In the genomic region with DNA sequence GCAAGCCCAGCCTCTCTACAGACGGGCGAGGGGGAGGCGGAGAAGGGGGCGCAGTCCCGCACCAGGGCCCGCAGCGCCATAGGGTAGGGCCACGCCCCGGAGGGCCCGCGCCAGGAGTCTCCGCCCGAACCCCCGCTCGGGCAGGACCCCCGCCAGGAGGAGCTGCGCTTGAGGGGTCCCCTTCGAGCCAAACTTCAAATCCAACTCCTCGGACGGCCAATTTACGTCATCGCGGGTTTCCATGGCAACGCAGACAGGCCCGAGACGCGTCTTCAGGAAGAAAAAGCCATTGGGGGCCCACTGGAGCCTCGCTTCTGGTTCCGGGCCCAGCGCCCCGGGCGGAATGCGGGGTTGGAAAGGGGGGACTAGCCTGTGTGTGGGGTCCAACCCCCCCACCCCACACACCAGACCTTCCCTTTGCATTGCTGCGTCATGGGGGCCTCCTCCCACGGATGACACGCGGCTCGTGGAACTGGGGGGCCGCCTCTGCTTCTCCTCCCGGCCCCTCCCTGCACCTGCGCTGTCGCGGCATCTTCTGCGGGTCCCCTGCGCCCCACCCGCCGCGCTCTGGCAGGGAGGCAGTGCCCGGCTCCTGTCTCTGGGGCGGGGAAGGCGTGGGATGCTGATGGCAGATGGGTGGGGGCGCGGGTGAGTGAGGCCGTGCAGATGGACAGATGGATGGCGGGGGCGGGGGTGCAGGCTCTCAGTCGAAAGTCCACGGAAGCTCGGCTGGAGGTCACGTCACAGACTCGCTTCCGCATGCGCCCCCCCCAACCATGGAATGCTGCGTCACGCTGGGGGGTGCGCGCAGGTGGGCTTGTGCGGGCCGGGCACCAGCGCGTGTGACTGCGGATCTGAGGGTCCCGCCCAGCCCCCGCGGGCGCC, we compare ENCODE assay signal across 9 cellular contexts. TPM values are rescaled to one million over a fixed set of nuclear protein-coding genes. Genes with fewer than 3 reads are reported as not detected.
A peak's percentile ranks its signal among the peaks of the same experiment; 100 is the strongest.
DNase-seq lines count a peak whose midpoint lies in the region; ATAC-seq, FAIRE-seq and TF ChIP-seq lines count a peak whose summit lies in the region.
"Had no signal": no experiment of that assay in that cellular context is flagged by ENCODE, and none has a peak within 500 bp of the region (broad histone marks: within the 10 kb centered on the region; RNA-seq: fewer than 3 reads in every experiment).

No MANE protein-coding gene starts in this region.

- H3K4me1 Mint-ChIP-seq in activated CD8-positive, alpha-beta memory T cell treated with anti-CD3 and anti-CD28 coated beads, Interleukin-2, amount 10 ng/mL, durations not matched to agents 7 days and 5 days = peaks cover 7% of the 10 kb centered on the region
- peaks cover 3% of the 10 kb centered on the region for H3K4me1 Mint-ChIP-seq in mesothelial cell of epicardium

- ATAC-seq in activated CD8-positive, alpha-beta memory T cell treated with anti-CD3 and anti-CD28 coated beads, Interleukin-2, amount 10 ng/mL, durations not matched to agents 7 days and 5 days = peak; percentile 54
- ATAC-seq in HG03159 (IDR thresholded peaks at IDR 0.05; ENCODE audit: unreplicated experiment) = no peak

- H3K9me3 Mint-ChIP-seq in activated CD8-positive, alpha-beta memory T cell treated with anti-CD3 and anti-CD28 coated beads, Interleukin-2, amount 10 ng/mL, durations not matched to agents 7 days and 5 days (ENCODE audit: low read depth) = no peaks in the 10 kb centered on the region
- H3K9me3 Mint-ChIP-seq in mesothelial cell of epicardium = peaks cover 5% of the 10 kb centered on the region

- no peak for FAIRE-seq in D721Med (lab: Jason Lieb, UNC)
- FAIRE-seq: colon had no signal

- peak; percentile 48 for DNase-seq in NCI-H82 (lab: John Stamatoyannopoulos, UW)
- no peak for DNase-seq in NCI-H82 treated with DMSO at 0.1 percent for 48 hours (lab: John Stamatoyannopoulos, UW; ENCODE audit: unreplicated experiment)
- DNase-seq in activated CD8-positive, alpha-beta memory T cell treated with anti-CD3 and anti-CD28 coated beads, Interleukin-2, amount 10 ng/mL, durations not matched to agents 7 days and 5 days = peak; percentile 86
- peak; percentile 86 for DNase-seq in effector CD8-positive, alpha-beta T cell (lab: John Stamatoyannopoulos, UW)
- DNase-seq in mesothelial cell of epicardium (ENCODE audit: low spot score in 2 of 2, unreplicated experiment in 2 of 2) = peak in 1 of 2 experiments; percentile 75
- DNase-seq in stimulated activated CD8-positive, alpha-beta memory T cell treated with anti-CD3 and anti-CD28 coated beads, Interleukin-15, amount 100 ng/mL, for 4 hours (ENCODE audit: low read depth in 2 of 2) = peak; percentile 65 to 74
- DNase-seq in D721Med (ENCODE audit: insufficient read length, low spot score) = no peak

- CTCF ChIA-PET in activated CD8-positive, alpha-beta memory T cell treated with anti-CD3 and anti-CD28 coated beads, Interleukin-2, amount 10 ng/mL, durations not matched to agents 7 days and 5 days (lab: Charles Lee) = interaction anchor here (1.0 kb wide), 1 partner anchor 16 kb away, joined by 3 read pairs; no protein-coding TSS in a partner anchor

- TF ChIP-seq CTCF in mesothelial cell of epicardium (IDR thresholded peaks at IDR 0.05; ENCODE audit: unreplicated experiment) (no peak), D721Med (IDR thresholded peaks at IDR 0.05; ENCODE audit: insufficient read depth, missing control alignments) (no peak)

- peaks cover 41% of the 10 kb centered on the region for H3K27me3 Mint-ChIP-seq in activated CD8-positive, alpha-beta memory T cell treated with anti-CD3 and anti-CD28 coated beads, Interleukin-2, amount 10 ng/mL, durations not matched to agents 7 days and 5 days
- peaks cover 47% of the 10 kb centered on the region for H3K27me3 Mint-ChIP-seq in mesothelial cell of epicardium (ENCODE audit: low read depth)

- no peaks in the 10 kb centered on the region for H3K36me3 Mint-ChIP-seq in activated CD8-positive, alpha-beta memory T cell treated with anti-CD3 and anti-CD28 coated beads, Interleukin-2, amount 10 ng/mL, durations not matched to agents 7 days and 5 days
- no peaks in the 10 kb centered on the region for H3K36me3 Mint-ChIP-seq in mesothelial cell of epicardium

- peak overlapping the region; percentile 45 for H3K4me3 Mint-ChIP-seq in activated CD8-positive, alpha-beta memory T cell treated with anti-CD3 and anti-CD28 coated beads, Interleukin-2, amount 10 ng/mL, durations not matched to agents 7 days and 5 days
- H3K4me3 Mint-ChIP-seq in mesothelial cell of epicardium = peak overlapping the region; percentile 25

- no peak overlapping the region for H3K27ac Mint-ChIP-seq in activated CD8-positive, alpha-beta memory T cell treated with anti-CD3 and anti-CD28 coated beads, Interleukin-2, amount 10 ng/mL, durations not matched to agents 7 days and 5 days
- H3K27ac Mint-ChIP-seq in mesothelial cell of epicardium = no peak overlapping the region

RNA-seq across cellular contexts. Expression of a gene that starts 1.2 kb away (rescaled TPM):
- total RNA-seq in activated CD8-positive, alpha-beta memory T cell treated with anti-CD3 and anti-CD28 coated beads, Interleukin-2, amount 10 ng/mL, durations not matched to agents 7 days and 5 days = not detected
- total RNA-seq in mesothelial cell of epicardium = 2.1 to 3.7 TPM (median 2.1 TPM) in 3 replicates

RNA-seq across cellular contexts. Expression of a gene that starts 11.7 kb away (rescaled TPM):
- not detected for total RNA-seq in activated CD8-positive, alpha-beta memory T cell treated with anti-CD3 and anti-CD28 coated beads, Interleukin-2, amount 10 ng/mL, durations not matched to agents 7 days and 5 days
- 0.25 to 0.49 TPM in 2 of 3 replicates, not detected in the other for total RNA-seq in mesothelial cell of epicardium

RNA-seq across cellular contexts. Expression of a gene that starts 22.3 kb away (rescaled TPM):
- total RNA-seq in activated CD8-positive, alpha-beta memory T cell treated with anti-CD3 and anti-CD28 coated beads, Interleukin-2, amount 10 ng/mL, durations not matched to agents 7 days and 5 days = 10 to 100 TPM in 1 of 2 experiments, 1 to 10 TPM in 1; 9.1 to 13.1 TPM
- total RNA-seq in mesothelial cell of epicardium = 38.0 to 42.6 TPM (median 41.3 TPM) in 3 replicates

RNA-seq across cellular contexts. Expression of a gene that starts 26.8 kb away (rescaled TPM):
- total RNA-seq in activated CD8-positive, alpha-beta memory T cell treated with anti-CD3 and anti-CD28 coated beads, Interleukin-2, amount 10 ng/mL, durations not matched to agents 7 days and 5 days = 10 to 100 TPM; 50.7 to 60.1 TPM
- total RNA-seq in mesothelial cell of epicardium = 38.6 to 44.9 TPM (median 39.5 TPM) in 3 replicates

RNA-seq across cellular contexts. Expression of a gene that starts 26.8 kb away (rescaled TPM):
- total RNA-seq in activated CD8-positive, alpha-beta memory T cell treated with anti-CD3 and anti-CD28 coated beads, Interleukin-2, amount 10 ng/mL, durations not matched to agents 7 days and 5 days = 10 to 100 TPM; 60.4 to 64.7 TPM
- total RNA-seq in mesothelial cell of epicardium = 69.6 to 81.0 TPM (median 70.9 TPM) in 3 replicates

Comparison
In these comparisons a context has a peak if more than half of its experiments do, and no peak if none do; other contexts are left out.
1. DNase-seq: peak in NCI-H82 (single experiment), activated CD8-positive, alpha-beta memory T cell treated with anti-CD3 and anti-CD28 coated beads, Interleukin-2, amount 10 ng/mL, durations not matched to agents 7 days and 5 days (single experiment), effector CD8-positive, alpha-beta T cell (single experiment) and stimulated activated CD8-positive, alpha-beta memory T cell treated with anti-CD3 and anti-CD28 coated beads, Interleukin-15, amount 100 ng/mL, for 4 hours (2 of 2); none in NCI-H82 treated with DMSO at 0.1 percent for 48 hours (single experiment) and D721Med (single experiment).